ENCODE assay signal across 8 cellular contexts in genomic region chr6:26394289-26394688, GRCh38. TPM values are rescaled to one million over a fixed set of nuclear protein-coding genes. Genes with fewer than 3 reads are reported as not detected.
DNase-seq lines count a peak whose midpoint lies in the region; TF ChIP-seq lines count a peak whose summit lies in the region.
"Had no signal": no experiment of that assay in that cellular context is flagged by ENCODE, and none has a peak within 500 bp of the region (broad histone marks: within the 10 kb centered on the region; RNA-seq: fewer than 3 reads in every experiment).

No MANE protein-coding gene starts in this region.

- peaks cover 17% of the 10 kb centered on the region for H3K36me3 Mint-ChIP-seq in type B pancreatic cell

- peaks cover 5% of the 10 kb centered on the region for H3K4me1 Mint-ChIP-seq in type B pancreatic cell (ENCODE audit: unreplicated experiment)

- DNase-seq in HT1080 (ENCODE audit: low read depth) (peak; percentile 86), astrocyte of the spinal cord (ENCODE audit: low read depth, low spot score) (peak; percentile 79), renal cortical epithelial cell (ENCODE audit: low read depth) (peak; percentile 88), type B pancreatic cell (ENCODE audit: extremely low spot score, unreplicated experiment) (no peak), cardiac septum (ENCODE audit: low spot score) (no peak)
- DNase-seq: kidney, NCI-H1436 had no signal

- H3K4me3 ChIP-seq in astrocyte of the spinal cord (ENCODE audit: low read depth, low read length) = no peak overlapping the region

- TF ChIP-seq CTCF in astrocyte of the spinal cord (IDR thresholded peaks at IDR 0.05; ENCODE audit: low read depth, low read length) = no peak
- no peak for TF ChIP-seq CTCF in type B pancreatic cell (conservative IDR thresholded peaks at IDR 0.05)

- intact Hi-C loops in cardiac septum (cut with DNase I) = no loop called here

- peaks cover 11% of the 10 kb centered on the region for H3K27me3 Mint-ChIP-seq in type B pancreatic cell
- H3K27me3 Mint-ChIP-seq: brain had no signal

- H3K4me3 Mint-ChIP-seq in type B pancreatic cell = no peak overlapping the region
- H3K4me3 Mint-ChIP-seq: brain had no signal

- H3K9me3 Mint-ChIP-seq in type B pancreatic cell = no peaks in the 10 kb centered on the region
- H3K9me3 Mint-ChIP-seq: brain had no signal

- no peak overlapping the region for H3K27ac Mint-ChIP-seq in type B pancreatic cell
- H3K27ac Mint-ChIP-seq: brain had no signal

- in situ Hi-C loops in astrocyte of the spinal cord (cut with HindIII; ENCODE audit: low sequenced_read_pairs) = no loop called here

RNA-seq across cellular contexts. Expression of gene BTN3A1, which starts 7.8 kb away (rescaled TPM):
- 8.2 and 8.7 TPM in 2 replicates for total RNA-seq in HT1080 (2014; rRNA removed; shearing (Covaris generic))
- polyA plus RNA-seq in HT1080 (2015; cell fraction: cytosol; rRNA removed) = 11.1 and 12.1 TPM in 2 replicates
- polyA plus RNA-seq in HT1080 (2015; cell fraction: nucleus; rRNA removed) = 24.2 and 26.2 TPM in 2 replicates
- total RNA-seq in renal cortical epithelial cell (15.1 and 18.4 TPM in 2 replicates), type B pancreatic cell (ENCODE audit: low replicate concordance) (19.6 and 19.9 TPM in 2 replicates), cardiac septum (7.4 TPM)

RNA-seq across cellular contexts. Expression of gene BTN2A2, which starts 11.4 kb away (rescaled TPM):
- total RNA-seq in HT1080 (2014; rRNA removed; shearing (Covaris generic)) = 3.0 and 5.6 TPM in 2 replicates
- polyA plus RNA-seq in HT1080 (2015; cell fraction: cytosol; rRNA removed) = 4.0 and 4.5 TPM in 2 replicates
- 15.0 and 18.1 TPM in 2 replicates for polyA plus RNA-seq in HT1080 (2015; cell fraction: nucleus; rRNA removed)
- total RNA-seq in renal cortical epithelial cell (17.2 and 33.9 TPM in 2 replicates), type B pancreatic cell (ENCODE audit: low replicate concordance) (8.7 and 21.6 TPM in 2 replicates), cardiac septum (2.8 TPM)

RNA-seq across cellular contexts. Expression of gene BTN3A2, which starts 29.3 kb away (rescaled TPM):
- total RNA-seq in HT1080 (2014; rRNA removed; shearing (Covaris generic)) = 14.8 and 16.1 TPM in 2 replicates
- 21.6 and 28.0 TPM in 2 replicates for polyA plus RNA-seq in HT1080 (2015; cell fraction: cytosol; rRNA removed)
- 28.0 and 32.3 TPM in 2 replicates for polyA plus RNA-seq in HT1080 (2015; cell fraction: nucleus; rRNA removed)
- total RNA-seq in renal cortical epithelial cell (22.7 and 24.3 TPM in 2 replicates), type B pancreatic cell (ENCODE audit: low replicate concordance) (13.1 and 16.4 TPM in 2 replicates), cardiac septum (9.2 TPM)

RNA-seq across cellular contexts. Expression of gene BTN3A3, which starts 46.0 kb away (rescaled TPM):
- total RNA-seq in HT1080 (2014; rRNA removed; shearing (Covaris generic)) = 3.8 and 4.7 TPM in 2 replicates
- 5.5 and 6.7 TPM in 2 replicates for polyA plus RNA-seq in HT1080 (2015; cell fraction: cytosol; rRNA removed)
- polyA plus RNA-seq in HT1080 (2015; cell fraction: nucleus; rRNA removed) = 22.6 and 24.8 TPM in 2 replicates
- 10.1 and 10.6 TPM in 2 replicates for total RNA-seq in renal cortical epithelial cell
- total RNA-seq in type B pancreatic cell (ENCODE audit: low replicate concordance) = 3.8 and 8.7 TPM in 2 replicates
- 8.5 TPM for total RNA-seq in cardiac septum

Comparison
In these comparisons a context has a peak if more than half of its experiments do, and no peak if none do; other contexts are left out.
1. DNase-seq: peak in HT1080 (single experiment), astrocyte of the spinal cord (single experiment) and renal cortical epithelial cell (single experiment); none in type B pancreatic cell (single experiment) and cardiac septum (single experiment).